ENCODE assay signal across 32 cellular contexts in the genomic region with DNA sequence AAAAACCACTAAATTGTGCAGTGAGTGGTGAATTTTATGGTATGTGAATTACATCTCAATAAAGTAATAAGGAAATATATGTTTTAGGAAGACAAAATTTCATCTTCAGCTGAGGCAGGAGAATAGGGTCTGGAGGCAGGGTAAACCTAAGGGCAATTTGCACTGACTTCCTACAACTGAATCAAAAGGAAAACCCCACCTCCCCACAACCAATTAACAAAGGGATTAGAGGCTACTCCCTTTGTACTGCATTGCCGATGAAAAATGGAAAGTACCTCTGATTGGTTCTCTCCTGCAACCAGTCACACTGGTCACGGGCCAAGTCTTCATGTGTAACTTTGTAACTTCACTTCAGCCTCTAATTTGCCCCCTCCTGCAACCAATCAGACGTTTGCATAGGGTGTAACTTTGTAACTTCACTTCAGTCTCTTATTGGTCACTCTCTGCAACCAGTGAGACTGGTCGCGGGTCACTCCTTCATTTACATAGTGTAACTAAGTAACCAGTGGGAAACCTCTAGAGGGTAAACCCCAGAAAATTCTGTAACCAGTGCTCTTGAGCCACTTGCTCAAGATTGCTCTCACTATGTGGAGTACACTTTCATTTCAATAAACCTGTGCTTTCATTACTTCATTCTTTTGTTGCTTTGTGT.
"Had no signal": no experiment of that assay in that cellular context is flagged by ENCODE, and none has a peak within 500 bp of the region (broad histone marks: within the 10 kb centered on the region; RNA-seq: fewer than 3 reads in every experiment).

No MANE protein-coding gene starts in this region.

- H3K27me3 ChIP-seq: adrenal gland, body of pancreas, esophagus squamous epithelium, gastroesophageal sphincter had no signal

- H3K4me1 Mint-ChIP-seq: activated B cell treated with CpG ODN at 0.5 μM for 24 hours; activated naive CD4-positive, alpha-beta T cell treated with anti-CD3 and anti-CD28 coated beads, Interleukin-2, amount 50 U/mL, for 24 hours; activated naive CD8-positive, alpha-beta T cell treated with anti-CD3 and anti-CD28 coated beads for 36 hours; activated naive CD8-positive, alpha-beta T cell treated with anti-CD3 and anti-CD28 coated beads, Interleukin-2, amount 50 U/mL, for 24 hours; activated T-helper 17 cell treated with anti-CD3 and anti-CD28 coated beads, Interleukin-2, amount 50 U/mL, for 72 hours; T-cell had no signal

- H3K4me1 ChIP-seq: adrenal gland, body of pancreas, esophagus squamous epithelium, gastroesophageal sphincter had no signal

- DNase-seq: activated B cell treated with CpG ODN at 0.5 μM for 24 hours; activated CD4-positive, alpha-beta T cell treated with anti-CD3 and anti-CD28 coated beads for 48 hours; activated CD4-positive, alpha-beta T cell treated with anti-CD3 and anti-CD28 coated beads, Interleukin-2, amount 50 U/mL, for 1 hour; activated CD4-positive, alpha-beta T cell treated with anti-CD3 and anti-CD28 coated beads, Interleukin-2, amount 50 U/mL, for 48 hours; activated CD8-positive, alpha-beta memory T cell treated with anti-CD3 and anti-CD28 coated beads for 24 hours; activated CD8-positive, alpha-beta T cell treated with anti-CD3 and anti-CD28 coated beads for 36 hours; activated effector memory CD4-positive, alpha-beta T cell treated with Interleukin-2 at 50 U/mL for 16 hours; activated naive CD4-positive, alpha-beta T cell treated with anti-CD3 and anti-CD28 coated beads for 36 hours; activated naive CD8-positive, alpha-beta T cell treated with anti-CD3 and anti-CD28 coated beads for 36 hours; activated naive CD8-positive, alpha-beta T cell treated with anti-CD3 and anti-CD28 coated beads, Interleukin-2, amount 50 U/mL, for 24 hours; activated T-cell treated with anti-CD3 and anti-CD28 coated beads, Interleukin-2, amount 50 U/mL, for 4 hours; adrenal gland; amygdala; aorta; body of pancreas; caudate nucleus; effector CD8-positive, alpha-beta T cell; esophagus squamous epithelium; foreskin melanocyte; T-cell; T1000; WERI-Rb-1 had no signal

- H3K9me3 Mint-ChIP-seq: activated CD8-positive, alpha-beta T cell treated with anti-CD3 and anti-CD28 coated beads for 36 hours; activated naive CD4-positive, alpha-beta T cell treated with anti-CD3 and anti-CD28 coated beads for 36 hours; activated naive CD4-positive, alpha-beta T cell treated with anti-CD3 and anti-CD28 coated beads, Interleukin-2, amount 50 U/mL, for 24 hours; activated naive CD8-positive, alpha-beta T cell treated with anti-CD3 and anti-CD28 coated beads for 36 hours; activated naive CD8-positive, alpha-beta T cell treated with anti-CD3 and anti-CD28 coated beads, Interleukin-2, amount 50 U/mL, for 24 hours; activated T-cell treated with anti-CD3 and anti-CD28 coated beads, Interleukin-2, amount 50 U/mL, for 4 hours; activated T-helper 17 cell treated with anti-CD3 and anti-CD28 coated beads, Interleukin-2, amount 50 U/mL, for 72 hours; T-helper 1 cell treated with Interleukin-12 subunit alpha and Interleukin-12 subunit beta and Interleukin-4 antibody, amounts not matched to agents 30 μg/mL and 1 μg/mL, for 36 hours; T-helper 2 cell treated with Interferon-gamma antibody and Interleukin-4, amounts not matched to agents 5 μg/mL and 100 μg/mL, for 36 hours had no signal

- FAIRE-seq: colon, endometrium, endothelial cell of umbilical vein had no signal

- H3K4me3 ChIP-seq: adrenal gland, body of pancreas, esophagus squamous epithelium, gastroesophageal sphincter had no signal

- ATAC-seq: activated CD4-positive, CD25-positive, alpha-beta regulatory T cell treated with anti-CD3 and anti-CD28 coated beads, Interleukin-2, amount 50 U/mL, for 24 hours; activated CD8-positive, alpha-beta T cell treated with anti-CD3 and anti-CD28 coated beads for 36 hours; activated naive CD8-positive, alpha-beta T cell treated with anti-CD3 and anti-CD28 coated beads, Interleukin-2, amount 50 U/mL, for 24 hours; activated T-cell treated with anti-CD3 and anti-CD28 coated beads, Interleukin-2, amount 50 U/mL, for 4 hours; activated T-helper 17 cell treated with anti-CD3 and anti-CD28 coated beads, Interleukin-2, amount 50 U/mL, for 72 hours; body of pancreas; gastroesophageal sphincter; T-cell had no signal

- H3K27me3 Mint-ChIP-seq: activated B cell treated with CpG ODN at 0.5 μM for 24 hours; activated CD8-positive, alpha-beta T cell treated with anti-CD3 and anti-CD28 coated beads for 36 hours; activated naive CD4-positive, alpha-beta T cell treated with anti-CD3 and anti-CD28 coated beads, Interleukin-2, amount 50 U/mL, for 24 hours; activated naive CD8-positive, alpha-beta T cell treated with anti-CD3 and anti-CD28 coated beads for 36 hours; activated naive CD8-positive, alpha-beta T cell treated with anti-CD3 and anti-CD28 coated beads, Interleukin-2, amount 50 U/mL, for 24 hours; T-cell had no signal

- H3K4me3 Mint-ChIP-seq: activated B cell treated with CpG ODN at 0.5 μM for 24 hours; activated CD8-positive, alpha-beta T cell treated with anti-CD3 and anti-CD28 coated beads for 36 hours; activated naive CD4-positive, alpha-beta T cell treated with anti-CD3 and anti-CD28 coated beads for 36 hours; activated naive CD4-positive, alpha-beta T cell treated with anti-CD3 and anti-CD28 coated beads, Interleukin-2, amount 50 U/mL, for 24 hours; activated naive CD8-positive, alpha-beta T cell treated with anti-CD3 and anti-CD28 coated beads for 36 hours; activated naive CD8-positive, alpha-beta T cell treated with anti-CD3 and anti-CD28 coated beads, Interleukin-2, amount 50 U/mL, for 24 hours; activated T-cell treated with anti-CD3 and anti-CD28 coated beads, Interleukin-2, amount 50 U/mL, for 4 hours; activated T-helper 17 cell treated with anti-CD3 and anti-CD28 coated beads, Interleukin-2, amount 50 U/mL, for 72 hours; T-cell; T-helper 1 cell treated with Interleukin-12 subunit alpha and Interleukin-12 subunit beta and Interleukin-4 antibody, amounts not matched to agents 30 μg/mL and 1 μg/mL, for 36 hours; T-helper 2 cell treated with Interferon-gamma antibody and Interleukin-4, amounts not matched to agents 5 μg/mL and 100 μg/mL, for 36 hours had no signal

- H3K36me3 ChIP-seq: adrenal gland, esophagus squamous epithelium, gastroesophageal sphincter, WERI-Rb-1 had no signal

- H3K27ac Mint-ChIP-seq: activated B cell treated with CpG ODN at 0.5 μM for 24 hours; activated CD8-positive, alpha-beta T cell treated with anti-CD3 and anti-CD28 coated beads for 36 hours; activated naive CD4-positive, alpha-beta T cell treated with anti-CD3 and anti-CD28 coated beads for 36 hours; activated naive CD4-positive, alpha-beta T cell treated with anti-CD3 and anti-CD28 coated beads, Interleukin-2, amount 50 U/mL, for 24 hours; activated naive CD8-positive, alpha-beta T cell treated with anti-CD3 and anti-CD28 coated beads for 36 hours; activated naive CD8-positive, alpha-beta T cell treated with anti-CD3 and anti-CD28 coated beads, Interleukin-2, amount 50 U/mL, for 24 hours; activated T-helper 17 cell treated with anti-CD3 and anti-CD28 coated beads, Interleukin-2, amount 50 U/mL, for 72 hours; T-cell; T-helper 1 cell treated with Interleukin-12 subunit alpha and Interleukin-12 subunit beta and Interleukin-4 antibody, amounts not matched to agents 30 μg/mL and 1 μg/mL, for 36 hours; T-helper 2 cell treated with Interferon-gamma antibody and Interleukin-4, amounts not matched to agents 5 μg/mL and 100 μg/mL, for 36 hours had no signal

- H3K36me3 Mint-ChIP-seq: activated naive CD4-positive, alpha-beta T cell treated with anti-CD3 and anti-CD28 coated beads, Interleukin-2, amount 50 U/mL, for 24 hours; activated naive CD8-positive, alpha-beta T cell treated with anti-CD3 and anti-CD28 coated beads for 36 hours; T-cell had no signal

- H3K27ac ChIP-seq: adrenal gland, body of pancreas, epithelial cell of prostate, esophagus squamous epithelium, gastroesophageal sphincter, WERI-Rb-1 had no signal

- H3K9me3 ChIP-seq: adrenal gland, body of pancreas, esophagus squamous epithelium, gastroesophageal sphincter had no signal
